16 cellular contexts compared by ENCODE assay signal in the genomic region with DNA sequence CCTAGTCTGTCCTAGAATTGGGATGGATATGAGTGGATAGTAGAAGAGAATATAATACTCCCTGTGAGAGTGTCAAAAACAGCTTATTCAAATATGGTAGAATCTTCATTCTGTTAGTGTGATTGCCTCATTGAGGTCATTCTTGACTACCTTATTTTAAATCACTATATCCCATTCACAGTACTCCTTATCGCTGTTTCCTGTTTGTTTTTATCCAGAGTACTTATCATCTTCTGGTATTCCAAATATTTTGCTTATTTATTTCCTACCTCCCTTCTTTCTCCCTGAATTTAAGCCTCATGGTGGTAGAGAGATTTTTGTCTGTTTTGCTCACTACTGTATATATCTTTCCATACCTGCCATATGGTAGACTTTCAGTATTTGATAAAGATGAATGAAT. TPM values are rescaled to one million over a fixed set of nuclear protein-coding genes. Genes with fewer than 3 reads are reported as not detected.
DNase-seq lines count a peak whose midpoint lies in the region; ATAC-seq and TF ChIP-seq lines count a peak whose summit lies in the region.
"Had no signal": no experiment of that assay in that cellular context is flagged by ENCODE, and none has a peak within 500 bp of the region (broad histone marks: within the 10 kb centered on the region; RNA-seq: fewer than 3 reads in every experiment).

No MANE protein-coding gene starts in this region.

- no peaks in the 10 kb centered on the region for H3K27me3 Mint-ChIP-seq in activated naive CD4-positive, alpha-beta T cell treated with anti-CD3 and anti-CD28 coated beads, Interleukin-2, amount 50 U/mL, for 24 hours
- H3K27me3 Mint-ChIP-seq in activated naive CD4-positive, alpha-beta T cell treated with anti-CD3 and anti-CD28 coated beads, Interleukin-2, amount 10 ng/mL, durations not matched to agents 7 days and 5 days = no peaks in the 10 kb centered on the region

- no peak overlapping the region for H3K27ac ChIP-seq in SJCRH30
- H3K27ac ChIP-seq: heart right ventricle had no signal

- H3K9me3 Mint-ChIP-seq in activated naive CD4-positive, alpha-beta T cell treated with anti-CD3 and anti-CD28 coated beads, Interleukin-2, amount 50 U/mL, for 24 hours = no peaks in the 10 kb centered on the region
- peaks cover 3% of the 10 kb centered on the region for H3K9me3 Mint-ChIP-seq in activated naive CD4-positive, alpha-beta T cell treated with anti-CD3 and anti-CD28 coated beads, Interleukin-2, amount 10 ng/mL, durations not matched to agents 7 days and 5 days
- H3K9me3 Mint-ChIP-seq: stimulated activated memory B cell treated with anti-CD40 and anti-IgM and Interleukin-4, amounts not matched to agents 10 μg/mL and 1 μg/mL and 100 μg/mL, for 72 hours had no signal

- no peaks in the 10 kb centered on the region for H3K27me3 ChIP-seq in BE2C
- H3K27me3 ChIP-seq in SJCRH30 = no peaks in the 10 kb centered on the region
- H3K27me3 ChIP-seq: dorsolateral prefrontal cortex, heart right ventricle had no signal

- no peaks in the 10 kb centered on the region for H3K9me3 ChIP-seq in BE2C
- H3K9me3 ChIP-seq in SJCRH30 (replicated peaks) = no peaks in the 10 kb centered on the region
- H3K9me3 ChIP-seq: heart right ventricle had no signal

- H3K36me3 ChIP-seq in BE2C (no peaks in the 10 kb centered on the region), SJCRH30 (peaks cover 2% of the 10 kb centered on the region)
- H3K36me3 ChIP-seq: heart right ventricle had no signal

- H3K4me3 ChIP-seq in BE2C (ENCODE audit: low read depth, low read length) (no peak overlapping the region), SJCRH30 (no peak overlapping the region)
- H3K4me3 ChIP-seq: dorsolateral prefrontal cortex, heart right ventricle had no signal

- peaks cover 17% of the 10 kb centered on the region for H3K36me3 Mint-ChIP-seq in activated naive CD4-positive, alpha-beta T cell treated with anti-CD3 and anti-CD28 coated beads, Interleukin-2, amount 50 U/mL, for 24 hours
- peaks cover 10% of the 10 kb centered on the region for H3K36me3 Mint-ChIP-seq in activated naive CD4-positive, alpha-beta T cell treated with anti-CD3 and anti-CD28 coated beads, Interleukin-2, amount 10 ng/mL, durations not matched to agents 7 days and 5 days
- H3K36me3 Mint-ChIP-seq: stimulated activated memory B cell treated with anti-CD40 and anti-IgM and Interleukin-4, amounts not matched to agents 10 μg/mL and 1 μg/mL and 100 μg/mL, for 72 hours had no signal

- no peak for TF ChIP-seq CTCF in BE2C (IDR thresholded peaks at IDR 0.05; ENCODE audit: low read depth, low read length)

- CTCF ChIA-PET in activated naive CD4-positive, alpha-beta T cell treated with anti-CD3 and anti-CD28 coated beads, Interleukin-2, amount 10 ng/mL, durations not matched to agents 7 days and 5 days (lab: Charles Lee) = no interaction called here

- no peak overlapping the region for H3K4me3 Mint-ChIP-seq in activated naive CD4-positive, alpha-beta T cell treated with anti-CD3 and anti-CD28 coated beads, Interleukin-2, amount 50 U/mL, for 24 hours
- no peak overlapping the region for H3K4me3 Mint-ChIP-seq in activated naive CD4-positive, alpha-beta T cell treated with anti-CD3 and anti-CD28 coated beads, Interleukin-2, amount 10 ng/mL, durations not matched to agents 7 days and 5 days
- H3K4me3 Mint-ChIP-seq: stimulated activated memory B cell treated with anti-CD40 and anti-IgM and Interleukin-4, amounts not matched to agents 10 μg/mL and 1 μg/mL and 100 μg/mL, for 72 hours had no signal

- no peak for ATAC-seq in HG03460 (IDR thresholded peaks at IDR 0.05; ENCODE audit: unreplicated experiment)
- ATAC-seq: stimulated activated memory B cell treated with anti-CD40 and anti-IgM and Interleukin-4, amounts not matched to agents 10 μg/mL and 1 μg/mL and 100 μg/mL, for 72 hours had no signal

- peak overlapping the region; percentile 68 for H3K27ac Mint-ChIP-seq in activated naive CD4-positive, alpha-beta T cell treated with anti-CD3 and anti-CD28 coated beads, Interleukin-2, amount 50 U/mL, for 24 hours
- no peak overlapping the region for H3K27ac Mint-ChIP-seq in activated naive CD4-positive, alpha-beta T cell treated with anti-CD3 and anti-CD28 coated beads, Interleukin-2, amount 10 ng/mL, durations not matched to agents 7 days and 5 days
- H3K27ac Mint-ChIP-seq: stimulated activated memory B cell treated with anti-CD40 and anti-IgM and Interleukin-4, amounts not matched to agents 10 μg/mL and 1 μg/mL and 100 μg/mL, for 72 hours had no signal

- DNase-seq in activated naive CD4-positive, alpha-beta T cell treated with anti-CD3 and anti-CD28 coated beads, Interleukin-2, amount 10 ng/mL, durations not matched to agents 7 days and 5 days = no peak
- DNase-seq in amniotic epithelial cell (ENCODE audit: low read depth) (peak; percentile 77), kidney tubule cell (ENCODE audit: low spot score) (peak; percentile 7), BE2C (no peak), NCI-H1048 (lab: John Stamatoyannopoulos, UW) (no peak), SJCRH30 (no peak)
- DNase-seq: COR-L47, dorsolateral prefrontal cortex, GF-D8, heart right ventricle, left cardiac atrium, NCI-H1092, T1000 had no signal

- H3K4me1 ChIP-seq in BE2C (peaks cover 3% of the 10 kb centered on the region; the same call in 1 of the 2 replicates), SJCRH30 (no peaks in the 10 kb centered on the region; the same call in 1 of the 2 replicates)

- H3K4me1 Mint-ChIP-seq in activated naive CD4-positive, alpha-beta T cell treated with anti-CD3 and anti-CD28 coated beads, Interleukin-2, amount 50 U/mL, for 24 hours = peaks cover 92% of the 10 kb centered on the region
- peaks cover 73% of the 10 kb centered on the region for H3K4me1 Mint-ChIP-seq in activated naive CD4-positive, alpha-beta T cell treated with anti-CD3 and anti-CD28 coated beads, Interleukin-2, amount 10 ng/mL, durations not matched to agents 7 days and 5 days
- H3K4me1 Mint-ChIP-seq: stimulated activated memory B cell treated with anti-CD40 and anti-IgM and Interleukin-4, amounts not matched to agents 10 μg/mL and 1 μg/mL and 100 μg/mL, for 72 hours had no signal

RNA-seq across cellular contexts. Expression of a gene that starts 9.9 kb away (rescaled TPM):
- polyA plus RNA-seq in BE2C (2012; ENCODE audit: insufficient read depth, insufficient read length, low read depth) = 54.6 TPM
- 51.3 and 55.7 TPM in 2 replicates for total RNA-seq in SJCRH30 (2014; rRNA removed; shearing (Covaris generic))

Comparison
In these comparisons a context has a peak if more than half of its experiments do, and no peak if none do; other contexts are left out.
1. DNase-seq: peak in amniotic epithelial cell (single experiment) and kidney tubule cell (single experiment); none in activated naive CD4-positive, alpha-beta T cell treated with anti-CD3 and anti-CD28 coated beads, Interleukin-2, amount 10 ng/mL, durations not matched to agents 7 days and 5 days (single experiment), BE2C (single experiment), NCI-H1048 (single experiment) and SJCRH30 (0 of 2).